10 cellular contexts compared by ENCODE assay signal in genomic region chr3:188165596-188165995, GRCh38. TPM values are rescaled to one million over a fixed set of nuclear protein-coding genes. Genes with fewer than 3 reads are reported as not detected.
DNase-seq lines count a peak whose midpoint lies in the region; ATAC-seq lines count a peak whose summit lies in the region.
"Had no signal": no experiment of that assay in that cellular context is flagged by ENCODE, and none has a peak within 500 bp of the region (broad histone marks: within the 10 kb centered on the region; RNA-seq: fewer than 3 reads in every experiment).

No MANE protein-coding gene starts in this region.

- no peaks in the 10 kb centered on the region for H3K9me3 Mint-ChIP-seq in activated T-helper 2 cell treated with anti-CD3 and anti-CD28 coated beads, Interferon-gamma antibody, Interleukin-2, Interleukin-4, amounts not matched to agents 10 μg/mL and 5 μg/mL and 100 μg/mL, durations not matched to agents 14 hours and 24 hours and 36 hours

- H3K36me3 ChIP-seq in mucosa of rectum (ENCODE audit: control insufficient read depth in 2 of 2, insufficient read depth in 2 of 2, low read length in 2 of 2), result no peaks in the 10 kb centered on the region

- peaks cover 22% of the 10 kb centered on the region for H3K36me3 Mint-ChIP-seq in activated T-helper 2 cell treated with anti-CD3 and anti-CD28 coated beads, Interferon-gamma antibody, Interleukin-2, Interleukin-4, amounts not matched to agents 10 μg/mL and 5 μg/mL and 100 μg/mL, durations not matched to agents 14 hours and 24 hours and 36 hours (ENCODE audit: low read depth)

- ATAC-seq in GM19467 (IDR thresholded peaks at IDR 0.05; ENCODE audit: unreplicated experiment), result no peak

- H3K9me3 ChIP-seq in mucosa of rectum (ENCODE audit: control insufficient read depth in 2 of 2, low read length in 2 of 2), result no peaks in the 10 kb centered on the region

- H3K4me1 ChIP-seq in mucosa of rectum (ENCODE audit: control insufficient read depth in 2 of 2, insufficient read depth in 2 of 2, low read length in 2 of 2), result peaks cover 43 to 53% of the 10 kb centered on the region in 2 donors

- no peak overlapping the region for H3K9ac ChIP-seq in mucosa of rectum (ENCODE audit: low read depth in 1 of 2, low read length in 2 of 2)

- peak overlapping the region; percentile 10 to 54 for H3K27ac ChIP-seq in mucosa of rectum (ENCODE audit: low read depth in 2 of 2, low read length in 2 of 2)

- DNase-seq in stimulated activated naive CD4-positive, alpha-beta T cell treated with Interleukin-2 at 50 U/mL for 16 hours (lab: John Stamatoyannopoulos, UW), result peak; percentile 8
- DNase-seq in stimulated activated naive CD4-positive, alpha-beta T cell (lab: John Stamatoyannopoulos, UW), result no peak
- DNase-seq in activated T-helper 2 cell treated with anti-CD3 and anti-CD28 coated beads, Interferon-gamma antibody, Interleukin-2, Interleukin-4, amounts not matched to agents 10 μg/mL and 5 μg/mL and 100 μg/mL, durations not matched to agents 14 hours and 24 hours and 36 hours (ENCODE audit: low spot score), result no peak
- DNase-seq in NCI-H2171 (lab: John Stamatoyannopoulos, UW), result no peak
- DNase-seq in NCI-H128 (lab: John Stamatoyannopoulos, UW; ENCODE audit: unreplicated experiment), result no peak
- DNase-seq in T1000 (lab: John Stamatoyannopoulos, UW), result no peak
- DNase-seq: NCI-H2227 treated with DMSO at 0.1 percent for 48 hours, SHP77 had no signal

- no peak overlapping the region for H3K4me3 ChIP-seq in mucosa of rectum (ENCODE audit: low read length in 2 of 2)

- intact Hi-C loops in activated T-helper 2 cell treated with anti-CD3 and anti-CD28 coated beads, Interferon-gamma antibody, Interleukin-2, Interleukin-4, amounts not matched to agents 10 μg/mL and 5 μg/mL and 100 μg/mL, durations not matched to agents 14 hours and 24 hours and 36 hours (cut with micrococcal nuclease), result loop anchor here (1.0 kb wide), 1 partner anchor 9 kb away; no protein-coding TSS in a partner anchor

- no peaks in the 10 kb centered on the region for H3K27me3 ChIP-seq in mucosa of rectum (ENCODE audit: control insufficient read depth in 2 of 2, insufficient read depth in 2 of 2, low read length in 2 of 2)

- H3K4me1 Mint-ChIP-seq in activated T-helper 2 cell treated with anti-CD3 and anti-CD28 coated beads, Interferon-gamma antibody, Interleukin-2, Interleukin-4, amounts not matched to agents 10 μg/mL and 5 μg/mL and 100 μg/mL, durations not matched to agents 14 hours and 24 hours and 36 hours (ENCODE audit: low read depth), result peaks cover 51% of the 10 kb centered on the region

- no peaks in the 10 kb centered on the region for H3K27me3 Mint-ChIP-seq in activated T-helper 2 cell treated with anti-CD3 and anti-CD28 coated beads, Interferon-gamma antibody, Interleukin-2, Interleukin-4, amounts not matched to agents 10 μg/mL and 5 μg/mL and 100 μg/mL, durations not matched to agents 14 hours and 24 hours and 36 hours (ENCODE audit: low read depth)

- peak overlapping the region; percentile 48 for H3K27ac Mint-ChIP-seq in activated T-helper 2 cell treated with anti-CD3 and anti-CD28 coated beads, Interferon-gamma antibody, Interleukin-2, Interleukin-4, amounts not matched to agents 10 μg/mL and 5 μg/mL and 100 μg/mL, durations not matched to agents 14 hours and 24 hours and 36 hours

- H3K4me3 Mint-ChIP-seq in activated T-helper 2 cell treated with anti-CD3 and anti-CD28 coated beads, Interferon-gamma antibody, Interleukin-2, Interleukin-4, amounts not matched to agents 10 μg/mL and 5 μg/mL and 100 μg/mL, durations not matched to agents 14 hours and 24 hours and 36 hours (ENCODE audit: low read depth), result no peak overlapping the region

RNA-seq across cellular contexts. Expression of gene LPP, which starts 11.6 kb away (rescaled TPM):
- 54.5 and 59.0 TPM in 2 replicates for total RNA-seq in activated T-helper 2 cell treated with anti-CD3 and anti-CD28 coated beads, Interferon-gamma antibody, Interleukin-2, Interleukin-4, amounts not matched to agents 10 μg/mL and 5 μg/mL and 100 μg/mL, durations not matched to agents 14 hours and 24 hours and 36 hours
